In genomic region chr7:104956753-104957450, GRCh38 we compare ENCODE assay signal across 8 cellular contexts. TPM values are rescaled to one million over a fixed set of nuclear protein-coding genes. Genes with fewer than 3 reads are reported as not detected.
A peak's percentile ranks its signal among the peaks of the same experiment; 100 is the strongest.
DNase-seq lines count a peak whose midpoint lies in the region; ATAC-seq and TF ChIP-seq lines count a peak whose summit lies in the region.

No MANE protein-coding gene starts in this region.

- H3K79me2 ChIP-seq in H9 (ENCODE audit: insufficient read depth, low read length): no peaks in the 10 kb centered on the region

- H2BK12ac ChIP-seq in H9 (ENCODE audit: insufficient read length, low read depth, low read length): no peak overlapping the region

- DNase-seq in stimulated activated CD4-positive, alpha-beta T cell treated with anti-CD3 and anti-CD28 coated beads, Interleukin-15, amount 100 ng/mL, for 24 hours: peak; percentile 24
- no peak for DNase-seq in stimulated activated CD4-positive, alpha-beta T cell treated with anti-CD3 and anti-CD28 coated beads, Interleukin-4, amount 100 ng/mL, for 1 hour
- DNase-seq in RPMI8226 (peak; percentile 67), fibroblast of pulmonary artery (ENCODE audit: low read depth) (peak; percentile 67), thoracic aorta (ENCODE audit: low spot score) (no peak), NCI-H748 treated with DMSO at 0.1 percent for 48 hours (lab: John Stamatoyannopoulos, UW) (no peak), H9 (no peak)

- peaks cover 0 to 1% of the 10 kb centered on the region in 2 experiments; a peak in 1 of 5 replicates for H3K9me3 Mint-ChIP-seq in H9

- H3K4me2 ChIP-seq in H9 (ENCODE audit: insufficient read depth, insufficient read length, low read length): no peak overlapping the region

- no peak overlapping the region for H3K9ac ChIP-seq in H9 (ENCODE audit: extremely low read depth, insufficient read length, low read length)

- no peak overlapping the region for H3K4ac ChIP-seq in H9 (ENCODE audit: low read depth, low read length)

- no peak overlapping the region for H2BK5ac ChIP-seq in H9 (ENCODE audit: insufficient read length, low read length)

- ATAC-seq in HG02938 (IDR thresholded peaks at IDR 0.05; ENCODE audit: unreplicated experiment) (peak; percentile 93), thoracic aorta (ENCODE audit: insufficient number of reproducible peaks, low FRiP score, low read depth) (no peak)

- TF ChIP-seq CTCF in fibroblast of pulmonary artery (IDR thresholded peaks at IDR 0.05; ENCODE audit: low read length, missing control alignments) (no peak), thoracic aorta (IDR thresholded peaks at IDR 0.05) (no peak), H9 (conservative IDR thresholded peaks at IDR 0.05) (no peak)

- no peaks in the 10 kb centered on the region for H3K27me3 ChIP-seq in thoracic aorta (replicated peaks; ENCODE audit: insufficient read depth)
- no peaks in the 10 kb centered on the region for H3K27me3 ChIP-seq in H9 (ENCODE audit: insufficient read depth, low read length)

- H3K23me2 ChIP-seq in H9 (ENCODE audit: insufficient read length, low read depth, low read length, poor library complexity, severe bottlenecking): no peaks in the 10 kb centered on the region

- no peaks in the 10 kb centered on the region; a peak in 1 of 7 replicates for H3K36me3 Mint-ChIP-seq in H9 (ENCODE audit: insufficient read depth in 1 of 3, low read depth in 3 of 3)

- H3K4me3 Mint-ChIP-seq in H9: no peak overlapping the region

- no peak overlapping the region for H3K14ac ChIP-seq in H9 (ENCODE audit: insufficient read depth, low read length)

- no peak overlapping the region for H3K56ac ChIP-seq in H9 (ENCODE audit: insufficient read length, low read depth, low read length)

- H3T11ph ChIP-seq in H9 (ENCODE audit: low read length): no peak overlapping the region

- H3K9me3 ChIP-seq in thoracic aorta: no peaks in the 10 kb centered on the region
- no peaks in the 10 kb centered on the region for H3K9me3 ChIP-seq in H9 (ENCODE audit: control insufficient read depth, low read depth, low read length)

- no peaks in the 10 kb centered on the region for H3K79me1 ChIP-seq in H9 (ENCODE audit: insufficient read depth, low read depth, low read length, poor library complexity, severe bottlenecking)

- H2AK5ac ChIP-seq in H9 (ENCODE audit: insufficient read length, low read length): no peak overlapping the region

- H3K27me3 Mint-ChIP-seq in H9 (ENCODE audit: low read depth): no peaks in the 10 kb centered on the region

- peaks cover 14 to 48% of the 10 kb centered on the region in 2 donors for H3K4me1 ChIP-seq in thoracic aorta (ENCODE audit: control insufficient read depth in 1 of 2, low read depth in 2 of 2)
- H3K4me1 ChIP-seq in H9 (ENCODE audit: insufficient read depth, low read length): no peaks in the 10 kb centered on the region

- WGBS in H9 (ENCODE audit: extremely low coverage, insufficient read length, low lambda C conversion rate): no CpG with 5 or more reads among the region's 4 CpGs

- H3K18ac ChIP-seq in H9 (ENCODE audit: insufficient read length, low read depth, low read length): no peak overlapping the region

- no peak overlapping the region for H4K8ac ChIP-seq in H9 (replicated peaks; ENCODE audit: insufficient read length, low read depth, low read length)

- H3K4me1 Mint-ChIP-seq in H9: no peaks in the 10 kb centered on the region

- no peak overlapping the region for H4K91ac ChIP-seq in H9 (ENCODE audit: insufficient read length, low read depth, low read length)

- H4K5ac ChIP-seq in H9 (ENCODE audit: insufficient read length, low read depth, low read length): no peak overlapping the region

- H2BK15ac ChIP-seq in H9 (ENCODE audit: low read depth, low read length): no peak overlapping the region

- peak overlapping the region; percentile 59 to 71 for H3K27ac ChIP-seq in thoracic aorta
- no peak overlapping the region for H3K27ac ChIP-seq in H9 (ENCODE audit: insufficient read length, low read depth, low read length)

- no peaks in the 10 kb centered on the region for H4K20me1 ChIP-seq in H9 (ENCODE audit: control insufficient read depth, insufficient read depth, insufficient read length)

- no peak overlapping the region for H3K23ac ChIP-seq in H9 (ENCODE audit: insufficient read length, low read depth, low read length)

- H3K27ac Mint-ChIP-seq in H9: peak overlapping the region in 1 of 3 experiments; percentile 16; a peak in 2 of 7 replicates

- H2BK120ac ChIP-seq in H9 (ENCODE audit: low read depth, low read length, poor library complexity, severe bottlenecking): no peak overlapping the region

- H3K36me3 ChIP-seq in thoracic aorta: no peaks in the 10 kb centered on the region

- no peak overlapping the region for H2AFZ ChIP-seq in H9 (ENCODE audit: low read length)

- H3K4me3 ChIP-seq in fibroblast of pulmonary artery (replicated peaks; ENCODE audit: low read depth, low read length): no peak overlapping the region
- H3K4me3 ChIP-seq in thoracic aorta: no peak overlapping the region

- H2BK20ac ChIP-seq in H9 (ENCODE audit: low read depth, low read length, poor library complexity, severe bottlenecking): no peak overlapping the region

RNA-seq across cellular contexts. Expression of gene KMT2E, which starts 57.1 kb away (rescaled TPM):
- 100 to 1,000 TPM; 139 to 140 TPM for total RNA-seq in thoracic aorta
- 34.2 and 38.2 TPM in 2 replicates for total RNA-seq in H9 (2021)

Comparison
In these comparisons a context has a peak if more than half of its experiments do, and no peak if none do; other contexts are left out.
1. DNase-seq: peak in stimulated activated CD4-positive, alpha-beta T cell treated with anti-CD3 and anti-CD28 coated beads, Interleukin-15, amount 100 ng/mL, for 24 hours (single experiment), RPMI8226 (single experiment) and fibroblast of pulmonary artery (single experiment); none in stimulated activated CD4-positive, alpha-beta T cell treated with anti-CD3 and anti-CD28 coated beads, Interleukin-4, amount 100 ng/mL, for 1 hour (single experiment), thoracic aorta (single experiment), NCI-H748 treated with DMSO at 0.1 percent for 48 hours (single experiment) and H9 (single experiment).